Comparison of ENCODE assay signal across 15 cellular contexts in the genomic region with DNA sequence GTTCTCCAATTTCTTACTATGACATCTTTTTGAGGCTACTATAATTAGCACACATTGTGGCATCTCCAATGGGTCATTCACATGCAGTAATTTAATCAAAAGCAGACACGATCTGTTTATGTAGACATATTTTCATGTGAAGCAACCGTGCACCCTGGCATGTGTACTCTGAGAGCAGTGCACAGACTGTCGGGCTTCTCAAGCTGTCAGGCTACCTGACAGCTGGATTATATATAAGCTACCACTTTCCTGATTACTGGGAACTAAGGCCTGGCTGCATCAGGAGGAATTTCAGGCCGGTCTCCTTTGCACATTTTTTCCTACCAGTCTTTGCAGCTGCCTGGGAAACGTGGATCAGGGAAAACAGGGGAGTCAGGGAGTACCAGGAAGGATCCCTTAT.
DNase-seq lines count a peak whose midpoint lies in the region; ATAC-seq, FAIRE-seq and TF ChIP-seq lines count a peak whose summit lies in the region.
"Had no signal": no experiment of that assay in that cellular context is flagged by ENCODE, and none has a peak within 500 bp of the region (broad histone marks: within the 10 kb centered on the region; RNA-seq: fewer than 3 reads in every experiment).

No MANE protein-coding gene starts in this region.

- H3K9me3 ChIP-seq in esophagus muscularis mucosa (no peaks in the 10 kb centered on the region), right lobe of liver (no peaks in the 10 kb centered on the region)
- H3K9me3 ChIP-seq: BLaER1 treated with 17β-estradiol and CSF1 and Interleukin-3, amounts not matched to agents 10 nM and 100 nM; transverse colon had no signal

- no peak for FAIRE-seq in frontal cortex (lab: Jason Lieb, UNC)
- FAIRE-seq: GM12892 had no signal

- ATAC-seq in right lobe of liver (no peak), HG02938 (IDR thresholded peaks at IDR 0.05; ENCODE audit: unreplicated experiment) (no peak)

- H3K27ac ChIP-seq in esophagus muscularis mucosa (replicated peaks in 1 of 4), result peak overlapping the region in 2 of 4 donors; percentile 13 to 59
- H3K27ac ChIP-seq in right lobe of liver, result no peak overlapping the region
- H3K27ac ChIP-seq: BLaER1 treated with 17β-estradiol and CSF1 and Interleukin-3, amounts not matched to agents 10 nM and 100 nM had no signal

- H3K27me3 ChIP-seq in esophagus muscularis mucosa, result no peaks in the 10 kb centered on the region
- no peaks in the 10 kb centered on the region for H3K27me3 ChIP-seq in right lobe of liver
- H3K27me3 ChIP-seq: BLaER1 treated with 17β-estradiol and CSF1 and Interleukin-3, amounts not matched to agents 10 nM and 100 nM; transverse colon had no signal

- 18% methylated on average over 5 of the region's 5 CpGs for WGBS in esophagus muscularis mucosa
- 40% methylated on average over 5 of the region's 5 CpGs for WGBS in right lobe of liver (ENCODE audit: insufficient coverage, low coverage, low lambda C conversion rate, missing lambda C conversion rate)

- H3K4me1 ChIP-seq in esophagus muscularis mucosa, result peaks cover 26 to 78% (median 47%) of the 10 kb centered on the region in 4 donors
- peaks cover 0 to 12% (median 0%) of the 10 kb centered on the region in 4 donors for H3K4me1 ChIP-seq in right lobe of liver
- H3K4me1 ChIP-seq: BLaER1 treated with 17β-estradiol and CSF1 and Interleukin-3, amounts not matched to agents 10 nM and 100 nM had no signal

- TF ChIP-seq EP300 in esophagus muscularis mucosa (IDR thresholded peaks at IDR 0.05), result no peak

- H3K36me3 ChIP-seq in esophagus muscularis mucosa (peaks cover 0 to 6% (median 0%) of the 10 kb centered on the region in 4 donors), right lobe of liver (no peaks in the 10 kb centered on the region)
- H3K36me3 ChIP-seq: transverse colon had no signal

- H3K4me3 ChIP-seq in AG10803 (ENCODE audit: low read length), result no peak overlapping the region
- H3K4me3 ChIP-seq in esophagus muscularis mucosa, result no peak overlapping the region
- H3K4me3 ChIP-seq in right lobe of liver, result no peak overlapping the region
- H3K4me3 ChIP-seq: BLaER1 treated with 17β-estradiol and CSF1 and Interleukin-3, amounts not matched to agents 10 nM and 100 nM; transverse colon had no signal

- intact Hi-C loops in esophagus muscularis mucosa (cut with DNase I), result no loop called here
- intact Hi-C loops in right lobe of liver (cut with DNase I), result no loop called here

- TF ChIP-seq CTCF in AG10803 (conservative IDR thresholded peaks at IDR 0.05; ENCODE audit: low read length) (no peak), esophagus muscularis mucosa (IDR thresholded peaks at IDR 0.05) (peak in 1 of 3 experiments; percentile 11), right lobe of liver (IDR thresholded peaks at IDR 0.05) (no peak)

- DNase-seq in AG10803 (ENCODE audit: low read depth) (peak; percentile 95), NCI-H2171 (lab: John Stamatoyannopoulos, UW) (peak; percentile 31), esophagus muscularis mucosa (ENCODE audit: extremely low spot score) (peak; percentile 91), myocyte (ENCODE audit: low read depth) (peak; percentile 57), right lobe of liver (no peak), frontal cortex (ENCODE audit: low spot score in 2 of 2) (no peak)
- no peak for DNase-seq in activated effector memory CD4-positive, alpha-beta T cell treated with Interleukin-2 at 50 U/mL for 16 hours
- DNase-seq: activated naive CD4-positive, alpha-beta T cell treated with Interleukin-2 at 50 U/mL for 16 hours; erythroblast; NCI-H2029 treated with DMSO at 0.1 percent for 48 hours; NK-92 treated with Interleukin-12 subunit alpha and Interleukin-12 subunit beta, amount 100 ng/mL, for 24 hours; transverse colon had no signal

- no peak for TF ChIP-seq POLR2A in esophagus muscularis mucosa (IDR thresholded peaks at IDR 0.05; ENCODE audit: low read depth)
- TF ChIP-seq POLR2A in right lobe of liver (IDR thresholded peaks at IDR 0.05), result no peak

Comparison
In these comparisons a context has a peak if more than half of its experiments do, and no peak if none do; other contexts are left out.
1. DNase-seq: peak in AG10803 (single experiment), NCI-H2171 (single experiment), esophagus muscularis mucosa (single experiment) and myocyte (single experiment); none in right lobe of liver (0 of 3), activated effector memory CD4-positive, alpha-beta T cell treated with Interleukin-2 at 50 U/mL for 16 hours (single experiment) and frontal cortex (0 of 2).